8 cellular contexts compared by ENCODE assay signal in the genomic region with DNA sequence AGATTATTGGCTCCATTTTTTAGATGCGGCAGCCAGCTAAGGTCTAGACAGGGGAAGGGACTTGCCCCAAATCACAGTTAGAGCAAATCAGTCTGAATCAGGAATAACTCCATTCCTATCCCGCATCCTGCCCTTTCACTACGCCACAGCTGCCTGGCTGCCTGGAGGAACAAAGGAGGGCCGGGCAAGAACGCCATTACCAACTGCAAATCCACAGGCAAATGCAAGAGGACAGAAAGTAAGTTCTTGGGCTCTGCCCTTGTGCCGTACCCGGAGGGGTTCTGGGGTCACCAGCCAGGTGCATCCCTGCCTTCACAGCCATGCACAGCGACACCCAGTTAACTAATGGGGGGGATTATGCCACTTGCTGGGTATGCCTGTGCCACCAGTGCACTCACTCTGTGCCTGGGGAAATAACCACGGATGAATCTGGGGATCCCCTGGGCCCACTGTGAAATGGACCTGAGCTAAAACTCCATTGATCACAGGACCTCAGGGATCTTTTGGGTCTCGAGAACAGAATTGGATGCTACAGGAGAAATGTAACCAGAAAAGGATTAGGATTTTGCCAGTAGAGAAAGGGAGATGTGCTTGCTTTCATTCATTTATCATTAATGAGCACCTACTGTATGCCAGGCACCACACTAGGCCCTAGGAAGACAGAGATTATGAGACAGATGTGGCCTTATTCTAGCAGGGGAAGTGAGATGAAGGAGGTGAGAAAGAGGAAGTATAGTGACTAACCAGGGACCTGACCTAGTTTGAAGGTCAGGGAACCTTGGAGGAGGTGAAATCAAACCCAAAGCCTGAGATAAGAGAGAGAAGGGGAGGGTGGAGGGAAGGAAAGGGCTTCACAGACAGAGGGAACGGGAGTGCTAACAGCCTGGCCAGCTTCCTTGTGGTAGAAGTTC. TPM values are rescaled to one million over a fixed set of nuclear protein-coding genes. Genes with fewer than 3 reads are reported as not detected.
DNase-seq lines count a peak whose midpoint lies in the region; ATAC-seq, FAIRE-seq and TF ChIP-seq lines count a peak whose summit lies in the region.

No MANE protein-coding gene starts in this region.

- no peak for TF ChIP-seq EP300 in esophagus muscularis mucosa (IDR thresholded peaks at IDR 0.05)

- H3K4me3 ChIP-seq in KMS-11 (IDR thresholded peaks at IDR 0.05; ENCODE audit: insufficient read depth, low read depth, low read length): no peak overlapping the region
- peak overlapping the region; percentile 65 to 96 (median 74) for H3K4me3 ChIP-seq in esophagus muscularis mucosa
- peak overlapping the region; percentile 69 to 88 (median 80) for H3K4me3 ChIP-seq in pancreas

- 0 out of 2 replicates have a peak, but pooled peaks cover 2% of the 10 kb centered on the region for H3K36me3 Mint-ChIP-seq in WTC11

- H3K79me2 ChIP-seq in KMS-11 (ENCODE audit: insufficient read depth, low read depth): peaks cover 10% of the 10 kb centered on the region; the same call in 1 of the 2 replicates

- POLR2A ChIA-PET in WTC11 (lab: Charles Lee): interaction anchor here (0.6 to 1.8 kb wide), 3 partner anchors 19 to 162 kb away, joined by 4 to 6 read pairs (median 5); no protein-coding TSS in a partner anchor

- no peak for TF ChIP-seq POLR2A in esophagus muscularis mucosa (IDR thresholded peaks at IDR 0.05; ENCODE audit: low read depth)

- peak overlapping the region; percentile 90 for H3K9ac ChIP-seq in KMS-11

- H3K27ac ChIP-seq in KMS-11: peak overlapping the region; percentile 83
- H3K27ac ChIP-seq in esophagus muscularis mucosa (replicated peaks in 1 of 4): peak overlapping the region; percentile 78 to 91 (median 87)
- peak overlapping the region; percentile 82 to 90 (median 86) for H3K27ac ChIP-seq in pancreas

- TF ChIP-seq CTCF in KMS-11 (conservative IDR thresholded peaks at IDR 0.05; ENCODE audit: low read depth, low read length) (no peak), WTC11 (IDR thresholded peaks at IDR 0.05) (no peak), esophagus muscularis mucosa (IDR thresholded peaks at IDR 0.05) (no peak), pancreas (IDR thresholded peaks at IDR 0.05) (no peak)

- H3K4me1 ChIP-seq in KMS-11 (ENCODE audit: low read depth, poor library complexity, severe bottlenecking) (peaks cover 15% of the 10 kb centered on the region), esophagus muscularis mucosa (peaks cover 20 to 38% (median 30%) of the 10 kb centered on the region in 4 donors), pancreas (peaks cover 4 to 9% (median 6%) of the 10 kb centered on the region in 3 donors)

- FAIRE-seq in pancreas (lab: Jason Lieb, UNC): no peak

- no peaks in the 10 kb centered on the region for H4K20me1 ChIP-seq in KMS-11 (ENCODE audit: insufficient read depth)

- H2AFZ ChIP-seq in KMS-11 (ENCODE audit: low read depth): peak overlapping the region; percentile 93

- DNase-seq in stimulated activated CD4-positive, alpha-beta T cell treated with anti-CD3 and anti-CD28 coated beads, Interleukin-15, amount 100 ng/mL, for 24 hours: peak; percentile 33
- DNase-seq in stimulated activated CD4-positive, alpha-beta T cell treated with anti-CD3 and anti-CD28 coated beads, Interleukin-2, amount 100 ng/mL, for 48 hours: no peak
- DNase-seq in WTC11 (ENCODE audit: low spot score): no peak
- no peak for DNase-seq in esophagus muscularis mucosa (ENCODE audit: extremely low spot score)
- DNase-seq in pancreas: peak in 1 of 6 donors; percentile 56

- peaks cover 12% of the 10 kb centered on the region for H3K4me1 Mint-ChIP-seq in WTC11

- ATAC-seq in WTC11: no peak
- ATAC-seq in pancreas: peak in 3 of 4 donors; percentile 2 to 8 (median 2)
- ATAC-seq in HG03045 (IDR thresholded peaks at IDR 0.05; ENCODE audit: unreplicated experiment): no peak
- no peak for ATAC-seq in HG03521 (IDR thresholded peaks at IDR 0.05; ENCODE audit: unreplicated experiment)

- H3K4me2 ChIP-seq in KMS-11: peak overlapping the region; percentile 71

- peak overlapping the region; percentile 96 for H3K4me3 Mint-ChIP-seq in WTC11

- no peaks in the 10 kb centered on the region for H3K9me3 Mint-ChIP-seq in WTC11

- no peaks in the 10 kb centered on the region for H3K9me3 ChIP-seq in esophagus muscularis mucosa
- H3K9me3 ChIP-seq in pancreas: no peaks in the 10 kb centered on the region

- H3K27ac Mint-ChIP-seq in WTC11: peak overlapping the region; percentile 97

- WGBS in esophagus muscularis mucosa: 8% methylated on average over 10 of the region's 11 CpGs
- WGBS in pancreas, 2 donors: 12 to 18% methylated on average over 11 of the region's 11 CpGs

- intact Hi-C loops in esophagus muscularis mucosa (cut with DNase I) (loop anchor here (2.0 kb wide), 1 partner anchor 31 kb away; no protein-coding TSS in a partner anchor), pancreas (cut with DNase I) (loop anchor here in 1 of 3 donors (10.0 kb wide), 1 partner anchor 111 kb away; the partner anchor contains the start of genes CFAP119 and RNF40)

- peaks cover 34% of the 10 kb centered on the region for H3K27me3 Mint-ChIP-seq in WTC11 (ENCODE audit: low read depth)

- H3K36me3 ChIP-seq in KMS-11 (ENCODE audit: insufficient read depth) (no peaks in the 10 kb centered on the region), esophagus muscularis mucosa (peaks cover 0 to 32% (median 12%) of the 10 kb centered on the region in 4 donors), pancreas (no peaks in the 10 kb centered on the region)

- no peaks in the 10 kb centered on the region for H3K27me3 ChIP-seq in KMS-11 (ENCODE audit: insufficient read depth, low read depth)
- no peaks in the 10 kb centered on the region for H3K27me3 ChIP-seq in esophagus muscularis mucosa
- H3K27me3 ChIP-seq in pancreas: no peaks in the 10 kb centered on the region

- CTCF ChIA-PET in WTC11 (lab: Charles Lee): interaction anchor here (1.4 to 3.8 kb wide), 4 partner anchors 21 to 62 kb away, joined by 3 to 43 read pairs (median 12); no protein-coding TSS in a partner anchor

TF ChIP-seq in WTC11, 78 proteins besides CTCF, POLR2A, EP300 and RAD21:
- TF ChIP-seq, protein P1, sequence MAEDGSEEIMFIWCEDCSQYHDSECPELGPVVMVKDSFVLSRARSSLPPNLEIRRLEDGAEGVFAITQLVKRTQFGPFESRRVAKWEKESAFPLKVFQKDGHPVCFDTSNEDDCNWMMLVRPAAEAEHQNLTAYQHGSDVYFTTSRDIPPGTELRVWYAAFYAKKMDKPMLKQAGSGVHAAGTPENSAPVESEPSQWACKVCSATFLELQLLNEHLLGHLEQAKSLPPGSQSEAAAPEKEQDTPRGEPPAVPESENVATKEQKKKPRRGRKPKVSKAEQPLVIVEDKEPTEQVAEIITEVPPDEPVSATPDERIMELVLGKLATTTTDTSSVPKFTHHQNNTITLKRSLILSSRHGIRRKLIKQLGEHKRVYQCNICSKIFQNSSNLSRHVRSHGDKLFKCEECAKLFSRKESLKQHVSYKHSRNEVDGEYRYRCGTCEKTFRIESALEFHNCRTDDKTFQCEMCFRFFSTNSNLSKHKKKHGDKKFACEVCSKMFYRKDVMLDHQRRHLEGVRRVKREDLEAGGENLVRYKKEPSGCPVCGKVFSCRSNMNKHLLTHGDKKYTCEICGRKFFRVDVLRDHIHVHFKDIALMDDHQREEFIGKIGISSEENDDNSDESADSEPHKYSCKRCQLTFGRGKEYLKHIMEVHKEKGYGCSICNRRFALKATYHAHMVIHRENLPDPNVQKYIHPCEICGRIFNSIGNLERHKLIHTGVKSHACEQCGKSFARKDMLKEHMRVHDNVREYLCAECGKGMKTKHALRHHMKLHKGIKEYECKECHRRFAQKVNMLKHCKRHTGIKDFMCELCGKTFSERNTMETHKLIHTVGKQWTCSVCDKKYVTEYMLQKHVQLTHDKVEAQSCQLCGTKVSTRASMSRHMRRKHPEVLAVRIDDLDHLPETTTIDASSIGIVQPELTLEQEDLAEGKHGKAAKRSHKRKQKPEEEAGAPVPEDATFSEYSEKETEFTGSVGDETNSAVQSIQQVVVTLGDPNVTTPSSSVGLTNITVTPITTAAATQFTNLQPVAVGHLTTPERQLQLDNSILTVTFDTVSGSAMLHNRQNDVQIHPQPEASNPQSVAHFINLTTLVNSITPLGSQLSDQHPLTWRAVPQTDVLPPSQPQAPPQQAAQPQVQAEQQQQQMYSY (CRISPR knock-in tag; IDR thresholded peaks at IDR 0.05): peak; percentile 53
- 0 out of 2 replicates have a peak, but pooled peaks have one; percentile 38 for TF ChIP-seq PRRX2 (CRISPR knock-in tag; IDR thresholded peaks at IDR 0.05)
- TF ChIP-seq FOXK1 (CRISPR knock-in tag; IDR thresholded peaks at IDR 0.05): no peak

RNA-seq across cellular contexts. Expression of gene BCL7C, which starts 17.7 kb away (rescaled TPM):
- 18.3 to 20.3 TPM (median 18.7 TPM) in 3 replicates for total RNA-seq in WTC11 (2021)
- 10 to 100 TPM; 42.1 to 57.9 (median 45.5) TPM for total RNA-seq in esophagus muscularis mucosa
- total RNA-seq in pancreas: 10 to 100 TPM in 4 of 6 donors, 1 to 10 TPM in 2; 9.2 to 14.1 (median 10.7) TPM
- polyA plus RNA-seq in pancreas: 10 to 100 TPM; 22.3 to 29.3 TPM

RNA-seq across cellular contexts. Expression of gene CTF1, which starts 20.3 kb away (rescaled TPM):
- 1.4 to 1.9 TPM (median 1.6 TPM) in 3 replicates for total RNA-seq in WTC11 (2021)
- 10 to 100 TPM in 2 of 4 donors, 1 to 10 TPM in 2; 6.2 to 18.8 (median 10.9) TPM for total RNA-seq in esophagus muscularis mucosa
- total RNA-seq in pancreas: 1 to 10 TPM; 1.6 to 3.2 (median 1.9) TPM
- polyA plus RNA-seq in pancreas: 1 to 10 TPM; 2.5 to 2.9 TPM

RNA-seq across cellular contexts. Expression of gene FBXL19, which starts 47.2 kb away (rescaled TPM):
- total RNA-seq in WTC11 (2021): 79.0 to 84.9 TPM (median 84.3 TPM) in 3 replicates
- 10 to 100 TPM; 12.1 to 28.1 (median 17.7) TPM for total RNA-seq in esophagus muscularis mucosa
- total RNA-seq in pancreas: 10 to 100 TPM in 1 of 6 donors, 1 to 10 TPM in 5; 3.8 to 13.5 (median 4.6) TPM
- polyA plus RNA-seq in pancreas: 10 to 100 TPM; 10.1 to 26.8 TPM

Comparison
In these comparisons a context has a peak if more than half of its experiments do, and no peak if none do; other contexts are left out.
1. ATAC-seq: peak in pancreas (3 of 4); none in WTC11 (single experiment), HG03045 (single experiment) and HG03521 (single experiment).
2. Peak in every context shown above with its lines, with median percentiles within 50 percentile points of each other: H3K27ac ChIP-seq.